20 cellular contexts compared by ENCODE assay signal in the genomic region with DNA sequence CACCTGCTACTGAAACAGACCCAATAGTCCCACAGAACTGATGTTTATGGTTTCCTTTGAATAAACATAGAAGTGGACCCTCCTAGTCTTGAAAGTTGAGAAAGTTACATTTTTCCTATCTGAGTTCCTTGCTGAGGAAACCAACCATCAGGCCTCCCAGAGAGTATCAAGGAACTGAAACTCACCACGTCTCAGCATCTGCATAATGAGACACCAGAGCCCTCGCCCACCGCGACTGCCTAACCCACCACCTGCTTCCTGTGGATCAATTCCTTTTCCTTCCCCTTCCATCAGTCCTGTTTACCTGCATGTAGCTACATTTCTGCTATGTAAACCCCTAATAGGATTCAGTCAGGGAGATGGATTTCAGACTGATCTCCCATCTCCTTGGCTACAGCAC.
"Had no signal": no experiment of that assay in that cellular context is flagged by ENCODE, and none has a peak within 500 bp of the region (broad histone marks: within the 10 kb centered on the region; RNA-seq: fewer than 3 reads in every experiment).

No MANE protein-coding gene starts in this region.

- H3K4me1 Mint-ChIP-seq: stimulated activated effector memory CD8-positive, alpha-beta T cell treated with anti-CD3 and anti-CD28 coated beads, Interleukin-12 subunit alpha, Interleukin-12 subunit beta, amount 100 ng/mL, for 72 hours had no signal

- H3K9me3 ChIP-seq: heart left ventricle, psoas muscle, right lobe of liver, suprapubic skin, upper lobe of right lung, vagina had no signal

- ATAC-seq: naive thymus-derived CD4-positive, alpha-beta T cell; psoas muscle; right lobe of liver; stimulated activated effector memory CD8-positive, alpha-beta T cell treated with anti-CD3 and anti-CD28 coated beads, Interleukin-12 subunit alpha, Interleukin-12 subunit beta, amount 100 ng/mL, for 72 hours; stimulated activated naive CD8-positive, alpha-beta T cell treated with anti-CD3 and anti-CD28 coated beads, Interleukin-15, Interleukin-2, amounts not matched to agents 100 U/mL and 50 U/mL, for 24 hours; upper lobe of right lung had no signal

- H3K4me1 ChIP-seq: psoas muscle, right lobe of liver, upper lobe of right lung, vagina had no signal

- H3K4me3 ChIP-seq: heart left ventricle, psoas muscle, right lobe of liver, suprapubic skin, tibial nerve, upper lobe of right lung, vagina had no signal

- DNase-seq: cortex of kidney; erythroblast; foreskin melanocyte; heart left ventricle; hippocampal formation; kidney glomerular epithelial cell; mesendoderm; naive thymus-derived CD4-positive, alpha-beta T cell; nephron progenitor cell; psoas muscle; retina; right lobe of liver; stimulated activated CD4-positive, alpha-beta T cell treated with anti-CD3 and anti-CD28 coated beads, Interleukin-4, amount 100 ng/mL, for 1 hour; stimulated activated CD8-positive, alpha-beta memory T cell treated with anti-CD3 and anti-CD28 coated beads, Interleukin-4, amount 100 ng/mL, for 48 hours; stimulated activated naive CD8-positive, alpha-beta T cell treated with anti-CD3 and anti-CD28 coated beads, Interleukin-15, Interleukin-2, amounts not matched to agents 100 U/mL and 50 U/mL, for 24 hours; upper lobe of right lung had no signal

- H3K27me3 Mint-ChIP-seq: naive thymus-derived CD4-positive, alpha-beta T cell had no signal

- H3K4me3 Mint-ChIP-seq: naive thymus-derived CD4-positive, alpha-beta T cell; nephron progenitor cell; stimulated activated effector memory CD8-positive, alpha-beta T cell treated with anti-CD3 and anti-CD28 coated beads, Interleukin-12 subunit alpha, Interleukin-12 subunit beta, amount 100 ng/mL, for 72 hours had no signal

- H3K36me3 ChIP-seq: heart left ventricle, right lobe of liver, suprapubic skin, tibial nerve, upper lobe of right lung, vagina had no signal

- H3K27ac ChIP-seq: psoas muscle, right lobe of liver, suprapubic skin, upper lobe of right lung, vagina had no signal

- H3K27me3 ChIP-seq: heart left ventricle, right lobe of liver, suprapubic skin, tibial nerve, upper lobe of right lung, vagina had no signal

- H3K36me3 Mint-ChIP-seq: naive thymus-derived CD4-positive, alpha-beta T cell; stimulated activated effector memory CD8-positive, alpha-beta T cell treated with anti-CD3 and anti-CD28 coated beads, Interleukin-12 subunit alpha, Interleukin-12 subunit beta, amount 100 ng/mL, for 72 hours had no signal

- H3K27ac Mint-ChIP-seq: naive thymus-derived CD4-positive, alpha-beta T cell; nephron progenitor cell; stimulated activated effector memory CD8-positive, alpha-beta T cell treated with anti-CD3 and anti-CD28 coated beads, Interleukin-12 subunit alpha, Interleukin-12 subunit beta, amount 100 ng/mL, for 72 hours had no signal
